In the genomic region with DNA sequence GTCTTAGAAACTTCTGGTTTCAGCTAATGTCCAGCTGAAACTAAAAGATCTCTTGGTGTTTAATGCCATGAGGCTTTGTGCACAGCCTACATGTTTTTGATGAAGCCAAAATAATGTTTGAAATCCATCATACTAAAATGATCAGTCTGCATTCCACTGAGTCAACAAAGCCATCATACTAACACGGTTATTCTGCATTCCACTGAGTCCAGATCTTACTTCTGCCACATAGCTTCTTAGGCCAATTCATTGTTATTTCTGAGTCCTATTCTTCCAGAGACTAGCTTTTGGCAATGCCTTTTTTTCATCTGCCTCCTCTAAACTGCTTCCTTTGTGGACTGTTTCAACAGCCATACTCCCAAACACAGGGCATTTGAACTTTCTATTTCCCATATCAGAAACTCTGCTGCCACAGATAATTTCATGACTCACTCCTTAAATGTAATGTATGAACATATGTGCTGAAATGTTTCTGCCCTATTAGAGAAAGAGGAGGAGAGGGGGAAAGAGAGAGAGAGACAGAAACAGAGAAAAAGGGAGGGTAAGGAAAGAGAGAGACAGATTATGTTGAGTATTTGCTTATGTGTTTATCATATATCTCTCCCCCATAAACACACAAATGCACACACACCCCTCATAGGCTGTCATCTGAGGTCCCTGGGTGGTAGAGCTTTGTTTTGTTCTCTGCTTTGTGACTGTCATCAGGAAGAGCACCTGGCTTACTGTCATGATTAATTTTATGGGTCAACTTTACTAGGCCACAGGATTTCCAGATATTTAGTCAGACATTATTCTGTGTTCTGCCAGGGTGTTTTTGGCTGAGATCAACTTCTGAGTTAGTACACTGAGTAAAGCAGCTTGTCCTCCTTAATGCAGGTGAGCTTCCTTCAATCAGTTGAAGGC, we compare ENCODE assay signal across 18 cellular contexts.
DNase-seq lines count a peak whose midpoint lies in the region; ATAC-seq and TF ChIP-seq lines count a peak whose summit lies in the region.
"Had no signal": no experiment of that assay in that cellular context is flagged by ENCODE, and none has a peak within 500 bp of the region (broad histone marks: within the 10 kb centered on the region; RNA-seq: fewer than 3 reads in every experiment).

No MANE protein-coding gene starts in this region.

- no peaks in the 10 kb centered on the region for H3K9me2 ChIP-seq in GM23338 (ENCODE audit: insufficient read depth)

- peaks cover 12% of the 10 kb centered on the region for H3K4me1 ChIP-seq in GM23338 (ENCODE audit: insufficient read depth)
- H3K4me1 ChIP-seq in osteoblast (ENCODE audit: insufficient read depth, low read length) = peaks cover 30% of the 10 kb centered on the region
- no peaks in the 10 kb centered on the region for H3K4me1 ChIP-seq in naive thymus-derived CD4-positive, alpha-beta T cell (ENCODE audit: control insufficient read depth in 2 of 2, insufficient read depth in 2 of 2, low read length in 2 of 2)
- H3K4me1 ChIP-seq: BLaER1 treated with 17β-estradiol and CSF1 and Interleukin-3, amounts not matched to agents 10 nM and 100 nM; upper lobe of right lung had no signal

- no peak for TF ChIP-seq CTCF in GM23338 (conservative IDR thresholded peaks at IDR 0.05; ENCODE audit: low read depth in 2 of 2)
- TF ChIP-seq CTCF in osteoblast (IDR thresholded peaks at IDR 0.05; ENCODE audit: extremely low read depth, low read depth, low read length) = no peak

- no peaks in the 10 kb centered on the region for H3K79me2 ChIP-seq in GM23338 (replicated peaks; ENCODE audit: insufficient read depth)
- H3K79me2 ChIP-seq in osteoblast (ENCODE audit: insufficient read depth, low read length) = no peaks in the 10 kb centered on the region

- no peaks in the 10 kb centered on the region for H3K36me3 Mint-ChIP-seq in GM23338 (ENCODE audit: low read depth)
- no peaks in the 10 kb centered on the region for H3K36me3 Mint-ChIP-seq in naive thymus-derived CD4-positive, alpha-beta T cell

- no peaks in the 10 kb centered on the region for H3K27me3 ChIP-seq in GM23338 (ENCODE audit: insufficient read depth)
- no peaks in the 10 kb centered on the region for H3K27me3 ChIP-seq in osteoblast (ENCODE audit: insufficient read depth, low read length)
- no peaks in the 10 kb centered on the region for H3K27me3 ChIP-seq in naive thymus-derived CD4-positive, alpha-beta T cell (ENCODE audit: control insufficient read depth in 2 of 2, insufficient read depth in 2 of 2, low read length in 2 of 2)
- H3K27me3 ChIP-seq: BLaER1 treated with 17β-estradiol and CSF1 and Interleukin-3, amounts not matched to agents 10 nM and 100 nM; dorsolateral prefrontal cortex; upper lobe of right lung had no signal

- POLR2A ChIA-PET in naive thymus-derived CD4-positive, alpha-beta T cell (lab: Charles Lee) = no interaction called here

- H3K4me3 ChIP-seq in GM23338 (no peak overlapping the region), osteoblast (ENCODE audit: insufficient read depth, low read length) (no peak overlapping the region)
- no peak overlapping the region for H3K4me3 ChIP-seq in naive thymus-derived CD4-positive, alpha-beta T cell (ENCODE audit: low read length)
- H3K4me3 ChIP-seq: BLaER1 treated with 17β-estradiol and CSF1 and Interleukin-3, amounts not matched to agents 10 nM and 100 nM; dorsolateral prefrontal cortex; SK-N-MC; skin epidermis; upper lobe of right lung had no signal

- H3K4me1 Mint-ChIP-seq in GM23338 = peaks cover 4% of the 10 kb centered on the region; the same call in 2 of the 3 replicates
- H3K4me1 Mint-ChIP-seq in naive thymus-derived CD4-positive, alpha-beta T cell = no peaks in the 10 kb centered on the region

- no peak overlapping the region for H3K27ac Mint-ChIP-seq in GM23338
- no peak overlapping the region for H3K27ac Mint-ChIP-seq in naive thymus-derived CD4-positive, alpha-beta T cell
- H3K27ac Mint-ChIP-seq: activated CD8-positive, alpha-beta T cell treated with anti-CD3 and anti-CD28 coated beads for 36 hours had no signal

- no peaks in the 10 kb centered on the region for H3F3A ChIP-seq in GM23338 (replicated peaks; ENCODE audit: low read depth)

- no peaks in the 10 kb centered on the region for H3K9me3 ChIP-seq in osteoblast (ENCODE audit: low read depth, low read length)
- no peaks in the 10 kb centered on the region for H3K9me3 ChIP-seq in naive thymus-derived CD4-positive, alpha-beta T cell (ENCODE audit: control insufficient read depth in 2 of 3, low read length in 3 of 3)
- H3K9me3 ChIP-seq: BLaER1 treated with 17β-estradiol and CSF1 and Interleukin-3, amounts not matched to agents 10 nM and 100 nM; upper lobe of right lung had no signal

- peak overlapping the region; percentile 53; the same call in 1 of the 2 replicates for H2AFZ ChIP-seq in GM23338
- peak overlapping the region; percentile 58 for H2AFZ ChIP-seq in osteoblast (ENCODE audit: low read length)

- H3K4me2 ChIP-seq in GM23338 (no peak overlapping the region), osteoblast (ENCODE audit: insufficient read depth, low read length) (no peak overlapping the region)
- H3K4me2 ChIP-seq: BLaER1 treated with 17β-estradiol and CSF1 and Interleukin-3, amounts not matched to agents 10 nM and 100 nM had no signal

- no peak for ATAC-seq in GM23338
- no peak for ATAC-seq in GM21526 (IDR thresholded peaks at IDR 0.05; ENCODE audit: low FRiP score, unreplicated experiment)
- ATAC-seq in naive thymus-derived CD4-positive, alpha-beta T cell = no peak
- ATAC-seq: activated CD8-positive, alpha-beta T cell treated with anti-CD3 and anti-CD28 coated beads for 36 hours; stimulated activated naive CD8-positive, alpha-beta T cell treated with anti-CD3 and anti-CD28 coated beads, Interleukin-15, Interleukin-2, amounts not matched to agents 100 U/mL and 50 U/mL, for 24 hours; upper lobe of right lung had no signal

- H3K27ac ChIP-seq in GM23338 (ENCODE audit: low read depth) (no peak overlapping the region), epithelial cell of prostate (peak overlapping the region; percentile 39), osteoblast (ENCODE audit: low read depth, low read length) (peak overlapping the region; percentile 11)
- no peak overlapping the region for H3K27ac ChIP-seq in naive thymus-derived CD4-positive, alpha-beta T cell (ENCODE audit: low read depth, low read length)
- H3K27ac ChIP-seq: BLaER1 treated with 17β-estradiol and CSF1 and Interleukin-3, amounts not matched to agents 10 nM and 100 nM; dorsolateral prefrontal cortex; SK-N-MC; skin epidermis; upper lobe of right lung had no signal

- no peak overlapping the region for H3K4me3 Mint-ChIP-seq in GM23338
- H3K4me3 Mint-ChIP-seq in naive thymus-derived CD4-positive, alpha-beta T cell = no peak overlapping the region
- H3K4me3 Mint-ChIP-seq: activated CD8-positive, alpha-beta T cell treated with anti-CD3 and anti-CD28 coated beads for 36 hours had no signal

- CTCF ChIA-PET in naive thymus-derived CD4-positive, alpha-beta T cell (lab: Charles Lee) = no interaction called here

- H3K36me3 ChIP-seq in GM23338 (ENCODE audit: insufficient read depth) (no peaks in the 10 kb centered on the region), osteoblast (ENCODE audit: insufficient read depth, low read length) (no peaks in the 10 kb centered on the region)
- H3K36me3 ChIP-seq in naive thymus-derived CD4-positive, alpha-beta T cell (ENCODE audit: control insufficient read depth in 2 of 3, insufficient read depth in 3 of 3, low read length in 3 of 3) = no peaks in the 10 kb centered on the region
- H3K36me3 ChIP-seq: BLaER1 treated with 17β-estradiol and CSF1 and Interleukin-3, amounts not matched to agents 10 nM and 100 nM; upper lobe of right lung had no signal

- intact Hi-C loops in naive thymus-derived CD4-positive, alpha-beta T cell (cut with micrococcal nuclease) = no loop called here

- H4K20me1 ChIP-seq in GM23338 (replicated peaks; ENCODE audit: insufficient read depth) (no peaks in the 10 kb centered on the region), osteoblast (ENCODE audit: insufficient read depth, low read length) (no peaks in the 10 kb centered on the region)
- H4K20me1 ChIP-seq: BLaER1 treated with 17β-estradiol and CSF1 and Interleukin-3, amounts not matched to agents 10 nM and 100 nM had no signal

- H3K9me3 Mint-ChIP-seq in GM23338 = no peaks in the 10 kb centered on the region
- no peaks in the 10 kb centered on the region for H3K9me3 Mint-ChIP-seq in naive thymus-derived CD4-positive, alpha-beta T cell
- H3K9me3 Mint-ChIP-seq: activated CD8-positive, alpha-beta T cell treated with anti-CD3 and anti-CD28 coated beads for 36 hours had no signal

- no peaks in the 10 kb centered on the region for H3K27me3 Mint-ChIP-seq in GM23338 (ENCODE audit: insufficient read depth, low read depth, poor library complexity)
- no peaks in the 10 kb centered on the region for H3K27me3 Mint-ChIP-seq in naive thymus-derived CD4-positive, alpha-beta T cell
- H3K27me3 Mint-ChIP-seq: activated CD8-positive, alpha-beta T cell treated with anti-CD3 and anti-CD28 coated beads for 36 hours had no signal

- no peak for DNase-seq in GM23338 (ENCODE audit: low spot score)
- DNase-seq in RPMI7951 (ENCODE audit: low read depth) = peak; percentile 36
- DNase-seq in epithelial cell of prostate (ENCODE audit: low read depth, low spot score) = no peak
- DNase-seq in osteoblast (ENCODE audit: insufficient read length, low spot score, missing footprints) = no peak
- DNase-seq in NCI-H1694 treated with DMSO at 0.1 percent for 48 hours (lab: John Stamatoyannopoulos, UW) = no peak
- DNase-seq in activated CD8-positive, alpha-beta memory T cell treated with anti-CD3 and anti-CD28 coated beads for 24 hours = no peak
- no peak for DNase-seq in naive thymus-derived CD4-positive, alpha-beta T cell
- DNase-seq: activated CD8-positive, alpha-beta T cell treated with anti-CD3 and anti-CD28 coated beads for 36 hours; DMS79; dorsolateral prefrontal cortex; NCI-H1417 treated with DMSO at 0.1 percent for 48 hours; NCI-H345; stimulated activated naive CD8-positive, alpha-beta T cell treated with anti-CD3 and anti-CD28 coated beads, Interleukin-15, Interleukin-2, amounts not matched to agents 100 U/mL and 50 U/mL, for 24 hours; upper lobe of right lung had no signal

TF ChIP-seq in GM23338, 12 proteins besides CTCF, POLR2A, EP300 and RAD21 (continues in another document):
- TF ChIP-seq ZNF114 (CRISPR knock-in tag; IDR thresholded peaks at IDR 0.05) (no peak), EZH2phosphoT487 (IDR thresholded peaks at IDR 0.05; ENCODE audit: unreplicated experiment) (no peak), NANOG (IDR thresholded peaks at IDR 0.05; ENCODE audit: borderline replicate concordance) (no peak), EZH2 (IDR thresholded peaks at IDR 0.05; ENCODE audit: low read depth, unreplicated experiment) (no peak), JUNB (IDR thresholded peaks at IDR 0.05; ENCODE audit: unreplicated experiment) (no peak)

Comparison
In these comparisons a context has a peak if more than half of its experiments do, and no peak if none do; other contexts are left out.
1. H3K27ac ChIP-seq: peak in epithelial cell of prostate (single experiment) and osteoblast (single experiment); none in GM23338 (single experiment) and naive thymus-derived CD4-positive, alpha-beta T cell (single experiment).